28 cellular contexts compared by ENCODE assay signal in the genomic region with DNA sequence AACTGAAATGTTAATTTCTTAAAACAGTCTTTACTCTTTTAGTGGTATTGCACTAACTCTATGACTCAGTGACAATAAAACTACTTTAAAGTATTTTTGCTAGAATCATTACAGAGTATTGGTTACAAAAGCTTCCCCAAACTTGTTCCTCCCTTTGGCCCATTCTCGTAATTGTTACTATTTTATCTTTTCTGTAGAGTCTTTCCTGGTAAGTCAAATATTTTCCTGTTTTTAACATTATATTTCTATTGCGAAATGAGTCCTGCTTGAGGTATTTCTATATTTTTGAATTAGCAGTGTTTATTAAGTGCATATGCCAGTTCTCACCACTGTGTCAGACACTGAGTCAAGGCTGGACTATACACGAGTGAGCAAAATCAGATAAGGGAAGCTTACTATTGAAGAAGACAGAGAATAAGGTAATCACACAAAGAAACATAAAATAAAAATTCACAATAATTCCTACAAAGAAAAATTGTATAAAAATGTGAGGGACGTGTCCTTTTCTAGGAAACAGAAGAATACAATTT.
DNase-seq lines count a peak whose midpoint lies in the region; ATAC-seq and TF ChIP-seq lines count a peak whose summit lies in the region.
"Had no signal": no experiment of that assay in that cellular context is flagged by ENCODE, and none has a peak within 500 bp of the region (broad histone marks: within the 10 kb centered on the region; RNA-seq: fewer than 3 reads in every experiment).

No MANE protein-coding gene starts in this region.

- no peak overlapping the region for H3K4me2 ChIP-seq in mesenchymal stem cell (ENCODE audit: low read length, poor library complexity, severe bottlenecking)
- H3K4me2 ChIP-seq: PC-9 had no signal

- no peak overlapping the region for H4K8ac ChIP-seq in mesenchymal stem cell (ENCODE audit: low read length)

- no peak overlapping the region for H2BK15ac ChIP-seq in mesenchymal stem cell (ENCODE audit: low read depth, poor library complexity, severe bottlenecking)

- peak; percentile 24 for TF ChIP-seq CTCF in VCaP (conservative IDR thresholded peaks at IDR 0.05)
- no peak for TF ChIP-seq CTCF in esophagus muscularis mucosa (IDR thresholded peaks at IDR 0.05)

- no peak overlapping the region for H2AFZ ChIP-seq in mesenchymal stem cell (ENCODE audit: low read depth, low read length)
- H2AFZ ChIP-seq: GM23248, PC-9 had no signal

- no peak overlapping the region for H3K18ac ChIP-seq in mesenchymal stem cell (ENCODE audit: low read depth in 1 of 2, low read length in 2 of 2)

- no peak overlapping the region for H3K4me3 ChIP-seq in mesenchymal stem cell (ENCODE audit: insufficient read depth in 1 of 2, low read depth in 1 of 2, low read length in 2 of 2)
- no peak overlapping the region for H3K4me3 ChIP-seq in esophagus muscularis mucosa
- H3K4me3 ChIP-seq: GM23248, HAP-1, PC-9, SJCRH30 had no signal

- no peak for TF ChIP-seq EP300 in esophagus muscularis mucosa (IDR thresholded peaks at IDR 0.05)

- no peaks in the 10 kb centered on the region for H3K4me1 ChIP-seq in mesenchymal stem cell (ENCODE audit: control insufficient read depth, insufficient read depth, low read depth, low read length)
- no peaks in the 10 kb centered on the region for H3K4me1 ChIP-seq in esophagus muscularis mucosa
- H3K4me1 ChIP-seq: HAP-1, SJCRH30 had no signal

- DNase-seq in NOMO-1 treated with DMSO at 0.1 percent for 48 hours (lab: John Stamatoyannopoulos, UW; ENCODE audit: unreplicated experiment), result peak; percentile 28
- DNase-seq in NOMO-1 treated with dmso at 0.1 percent for 144 hours (lab: John Stamatoyannopoulos, UW; ENCODE audit: unreplicated experiment), result no peak
- peak; percentile 15 for DNase-seq in MV-4-11 (lab: John Stamatoyannopoulos, UW)
- peak; percentile 15 for DNase-seq in mesenchymal stem cell
- DNase-seq in esophagus muscularis mucosa (ENCODE audit: extremely low spot score), result no peak
- DNase-seq in NCI-H524 treated with DMSO at 0.1 percent for 48 hours (lab: John Stamatoyannopoulos, UW), result no peak
- DNase-seq: ACHN; C1 segment of cervical spinal cord; Calu3; CD8-positive, alpha-beta memory T cell; DMS153; GM23248; Kasumi-1; MM.1S; NCI-H1092; NCI-H146; NCI-H2029; NCI-H2227 treated with DMSO at 0.1 percent for 48 hours; NCI-H524; NCI-H82; PC-9; SJCRH30; T-cell had no signal

- no peak overlapping the region for H3K9ac ChIP-seq in mesenchymal stem cell (ENCODE audit: low read length)
- H3K9ac ChIP-seq: GM23248 had no signal

- WGBS in mesenchymal stem cell, result 100% methylated on average over 1 of the region's 4 CpGs
- WGBS in esophagus muscularis mucosa, result 68% methylated on average over 4 of the region's 4 CpGs

- no peak overlapping the region for H2BK120ac ChIP-seq in mesenchymal stem cell (ENCODE audit: low read depth, low read length)

- H3K23ac ChIP-seq in mesenchymal stem cell (ENCODE audit: low read length in 2 of 2), result no peak overlapping the region

- H3K27me3 ChIP-seq in mesenchymal stem cell (ENCODE audit: control insufficient read depth in 1 of 2, insufficient read depth in 1 of 2, low read length in 2 of 2), result no peaks in the 10 kb centered on the region
- H3K27me3 ChIP-seq in esophagus muscularis mucosa, result no peaks in the 10 kb centered on the region
- H3K27me3 ChIP-seq: SJCRH30 had no signal

- no peak for TF ChIP-seq POLR2A in esophagus muscularis mucosa (IDR thresholded peaks at IDR 0.05; ENCODE audit: low read depth)

- no peak overlapping the region for H4K91ac ChIP-seq in mesenchymal stem cell (ENCODE audit: low read length)

- intact Hi-C loops in esophagus muscularis mucosa (cut with DNase I), result no loop called here

- no peak overlapping the region for H2BK5ac ChIP-seq in mesenchymal stem cell (ENCODE audit: low read depth, low read length, poor library complexity, severe bottlenecking)

- H3K27ac ChIP-seq in VCaP (no peak overlapping the region), mesenchymal stem cell (ENCODE audit: low read length, poor library complexity, severe bottlenecking) (no peak overlapping the region), esophagus muscularis mucosa (replicated peaks in 1 of 4) (no peak overlapping the region)
- H3K27ac ChIP-seq: 22Rv1, GM23248, PC-9, RWPE1, SJCRH30 had no signal

- H3K79me1 ChIP-seq in mesenchymal stem cell (replicated peaks; ENCODE audit: low read length, poor library complexity, severe bottlenecking), result no peaks in the 10 kb centered on the region

- H3K36me3 ChIP-seq in mesenchymal stem cell (ENCODE audit: control insufficient read depth in 1 of 2, insufficient read depth in 2 of 2, low read depth in 1 of 2, low read length in 2 of 2) (no peaks in the 10 kb centered on the region), esophagus muscularis mucosa (no peaks in the 10 kb centered on the region)
- H3K36me3 ChIP-seq: HAP-1, SJCRH30 had no signal

- no peaks in the 10 kb centered on the region for H3K9me3 ChIP-seq in mesenchymal stem cell (ENCODE audit: control insufficient read depth, low read length)
- H3K9me3 ChIP-seq in esophagus muscularis mucosa, result no peaks in the 10 kb centered on the region
- H3K9me3 ChIP-seq: HAP-1, SJCRH30 had no signal

- H3K14ac ChIP-seq in mesenchymal stem cell (ENCODE audit: low read length in 2 of 2), result no peak overlapping the region

- ATAC-seq in GM19455 (IDR thresholded peaks at IDR 0.05; ENCODE audit: unreplicated experiment), result no peak
- ATAC-seq: T-cell had no signal

- no peak overlapping the region for H3K4ac ChIP-seq in mesenchymal stem cell (ENCODE audit: low read depth in 1 of 2, low read length in 2 of 2)

- H2BK12ac ChIP-seq in mesenchymal stem cell (ENCODE audit: low read length in 2 of 2), result no peak overlapping the region

- no peak overlapping the region for H2AK5ac ChIP-seq in mesenchymal stem cell (ENCODE audit: low read length, severe bottlenecking)

Comparison
In these comparisons a context has a peak if more than half of its experiments do, and no peak if none do; other contexts are left out.
1. DNase-seq: peak in NOMO-1 treated with DMSO at 0.1 percent for 48 hours (single experiment), MV-4-11 (single experiment) and mesenchymal stem cell (single experiment); none in NOMO-1 treated with dmso at 0.1 percent for 144 hours (single experiment), esophagus muscularis mucosa (single experiment) and NCI-H524 treated with DMSO at 0.1 percent for 48 hours (single experiment).